In genomic region chr1:109547412-109548320, GRCh38 we compare ENCODE assay signal across 8 cellular contexts. TPM values are rescaled to one million over a fixed set of nuclear protein-coding genes. Genes with fewer than 3 reads are reported as not detected.
A peak's percentile ranks its signal among the peaks of the same experiment; 100 is the strongest.
DNase-seq lines count a peak whose midpoint lies in the region; TF ChIP-seq lines count a peak whose summit lies in the region.

No MANE protein-coding gene starts in this region.

- TF ChIP-seq POLR2A in Peyer's patch (IDR thresholded peaks at IDR 0.05): no peak

- H3K27me3 ChIP-seq in HAP-1 (ENCODE audit: low read depth) (no peaks in the 10 kb centered on the region), Peyer's patch (no peaks in the 10 kb centered on the region), duodenal mucosa (ENCODE audit: control insufficient read depth in 1 of 2, insufficient read depth in 2 of 2, low read length in 2 of 2) (no peaks in the 10 kb centered on the region), mononuclear cell (ENCODE audit: insufficient read depth, low read length) (no peaks in the 10 kb centered on the region)

- H3K4me1 ChIP-seq in HAP-1 (peaks cover 8% of the 10 kb centered on the region), Peyer's patch (peaks cover 0 to 41% (median 4%) of the 10 kb centered on the region in 4 donors), duodenal mucosa (ENCODE audit: control insufficient read depth in 1 of 2, insufficient read depth in 2 of 2, low read length in 2 of 2) (peaks cover 17 to 51% of the 10 kb centered on the region in 2 donors), mononuclear cell (ENCODE audit: insufficient read depth, low read length) (peaks cover 43% of the 10 kb centered on the region), urinary bladder (ENCODE audit: insufficient read depth) (peaks cover 1% of the 10 kb centered on the region)

- WGBS in urinary bladder: 12% methylated on average over 22 of the region's 22 CpGs

- H3K9me3 ChIP-seq in HAP-1: no peaks in the 10 kb centered on the region; the same call in 1 of the 2 replicates
- H3K9me3 ChIP-seq in Peyer's patch: no peaks in the 10 kb centered on the region
- H3K9me3 ChIP-seq in duodenal mucosa (ENCODE audit: control insufficient read depth in 1 of 2, low read length in 2 of 2): no peaks in the 10 kb centered on the region
- no peaks in the 10 kb centered on the region for H3K9me3 ChIP-seq in mononuclear cell (ENCODE audit: low read depth, low read length)

- peak overlapping the region; percentile 90 for H3K4me3 ChIP-seq in HAP-1
- peak overlapping the region; percentile 67 to 82 (median 76) for H3K4me3 ChIP-seq in Peyer's patch
- peak overlapping the region; percentile 84 to 94 for H3K4me3 ChIP-seq in duodenal mucosa (ENCODE audit: low read depth in 1 of 2, low read length in 2 of 2)
- peak overlapping the region; percentile 96 for H3K4me3 ChIP-seq in mononuclear cell (ENCODE audit: low read length)
- peak overlapping the region; percentile 85 for H3K4me3 ChIP-seq in urinary bladder (ENCODE audit: low read depth, low read length)

- H3K27ac ChIP-seq in Peyer's patch: peak overlapping the region; percentile 91 to 95 (median 94)
- peak overlapping the region; percentile 98 for H3K27ac ChIP-seq in duodenal mucosa (ENCODE audit: low read depth, low read length)
- peak overlapping the region; percentile 88 for H3K27ac ChIP-seq in urinary bladder (ENCODE audit: low read depth)

- peak overlapping the region; percentile 87 to 99 for H3K9ac ChIP-seq in duodenal mucosa (ENCODE audit: low read depth in 1 of 2, low read length in 2 of 2)

- H3K36me3 ChIP-seq in HAP-1 (replicated peaks): no peaks in the 10 kb centered on the region
- H3K36me3 ChIP-seq in Peyer's patch: no peaks in the 10 kb centered on the region
- no peaks in the 10 kb centered on the region for H3K36me3 ChIP-seq in duodenal mucosa (ENCODE audit: control insufficient read depth in 1 of 2, insufficient read depth in 2 of 2, low read length in 2 of 2)
- H3K36me3 ChIP-seq in urinary bladder (ENCODE audit: insufficient read depth): no peaks in the 10 kb centered on the region

- no peak for TF ChIP-seq CTCF in Peyer's patch (IDR thresholded peaks at IDR 0.05)

- in situ Hi-C loops in HAP-1 (cut with MboI; ENCODE audit: low sequenced_read_pairs): loop anchor here (5.0 to 10.0 kb wide), 3 partner anchors 80 to 437 kb away; partner anchors contain the start of gene AHCYL1

- DNase-seq in DMS53 (lab: John Stamatoyannopoulos, UW) (peak; percentile 55), HAP-1 (ENCODE audit: low spot score in 2 of 2) (peak; percentile 32 to 37), Peyer's patch (peak; percentile 32 to 66 (median 61)), NCI-H2081 (lab: John Stamatoyannopoulos, UW) (no peak), 8988T (no peak)

RNA-seq across cellular contexts. Expression of gene GNAI3, which starts 0.7 kb away (rescaled TPM):
- 1 to 10 TPM; 4.1 to 6.8 (median 5.8) TPM for total RNA-seq in Peyer's patch
- total RNA-seq in mononuclear cell: 8.9 TPM
- 17.4 TPM for total RNA-seq in urinary bladder
- polyA plus RNA-seq in urinary bladder: 5.1 TPM

RNA-seq across cellular contexts. Expression of gene GPR61, which starts 8.0 kb away (rescaled TPM):
- total RNA-seq in Peyer's patch (under 1 TPM in 1 of 4 donors, not detected in 3; 0.40 TPM), mononuclear cell (0.94 TPM), urinary bladder (0.11 TPM)
- polyA plus RNA-seq in urinary bladder: not detected

RNA-seq across cellular contexts. Expression of gene AMIGO1, which starts 38.1 kb away (rescaled TPM):
- 1 to 10 TPM; 2.5 to 7.4 (median 5.0) TPM for total RNA-seq in Peyer's patch
- total RNA-seq in mononuclear cell: 9.2 TPM
- 2.9 TPM for total RNA-seq in urinary bladder
- 6.4 TPM for polyA plus RNA-seq in urinary bladder

RNA-seq across cellular contexts. Expression of gene CYB561D1, which starts 53.8 kb away (rescaled TPM):
- total RNA-seq in Peyer's patch (10 to 100 TPM in 3 of 4 donors, 1 to 10 TPM in 1; 1.7 to 24.0 (median 20.9) TPM), mononuclear cell (7.9 TPM), urinary bladder (4.0 TPM)
- polyA plus RNA-seq in urinary bladder: 9.4 TPM

Comparison
In these comparisons a context has a peak if more than half of its experiments do, and no peak if none do; other contexts are left out.
1. DNase-seq: peak in DMS53 (single experiment), HAP-1 (2 of 2) and Peyer's patch (3 of 3); none in NCI-H2081 (0 of 2) and 8988T (single experiment).
2. Peak in every context shown above with its lines, with median percentiles within 50 percentile points of each other: H3K4me3 ChIP-seq and H3K27ac ChIP-seq.